18 cellular contexts compared by ENCODE assay signal in genomic region chr5:67203701-67204074, GRCh38. TPM values are rescaled to one million over a fixed set of nuclear protein-coding genes. Genes with fewer than 3 reads are reported as not detected.
DNase-seq lines count a peak whose midpoint lies in the region; ATAC-seq, FAIRE-seq and TF ChIP-seq lines count a peak whose summit lies in the region.
"Had no signal": no experiment of that assay in that cellular context is flagged by ENCODE, and none has a peak within 500 bp of the region (broad histone marks: within the 10 kb centered on the region; RNA-seq: fewer than 3 reads in every experiment).

No MANE protein-coding gene starts in this region.

- 0 out of 2 replicates have a peak overlapping the region, but pooled peaks have one; percentile 19 for H3K27ac ChIP-seq in SU-DHL-6 (ENCODE audit: low read depth, low read length)
- peak overlapping the region in 1 of 2 donors; percentile 71 for H3K27ac ChIP-seq in left lung
- H3K27ac ChIP-seq: RWPE1, thoracic aorta had no signal

- intact Hi-C loops in left lung (cut with DNase I) = no loop called here

- H3K27me3 ChIP-seq in SU-DHL-6 (ENCODE audit: low read length) (no peaks in the 10 kb centered on the region), left lung (no peaks in the 10 kb centered on the region)

- peaks cover 0 to 70% of the 10 kb centered on the region in 2 donors for H3K4me1 ChIP-seq in left lung
- H3K4me1 ChIP-seq: Caco-2 had no signal

- TF ChIP-seq CTCF in SU-DHL-6 (IDR thresholded peaks at IDR 0.05; ENCODE audit: insufficient read depth, low read length, poor library complexity, severe bottlenecking) (no peak), left lung (IDR thresholded peaks at IDR 0.05) (no peak)

- no peak overlapping the region for H3K4me3 ChIP-seq in SU-DHL-6 (ENCODE audit: insufficient read depth, low read length, poor library complexity, severe bottlenecking)
- no peak overlapping the region for H3K4me3 ChIP-seq in left lung
- H3K4me3 ChIP-seq: thoracic aorta had no signal

- ATAC-seq in naive B cell (ENCODE audit: low read depth in 2 of 2) (no peak), left lung (no peak)

- H3K4me2 ChIP-seq in SU-DHL-6 (ENCODE audit: low read depth, low read length, poor library complexity, severe bottlenecking) = peak overlapping the region; percentile 43

- no peaks in the 10 kb centered on the region for H3K9me3 ChIP-seq in SU-DHL-6 (ENCODE audit: insufficient read depth, low read length)
- H3K9me3 ChIP-seq in left lung = no peaks in the 10 kb centered on the region
- H3K9me3 ChIP-seq: thoracic aorta had no signal

- POLR2A ChIA-PET in activated CD4-positive, alpha-beta T cell treated with anti-CD3 and anti-CD28 coated beads, Interleukin-2, amount 10 ng/mL, durations not matched to agents 7 days and 5 days (lab: Charles Lee) = interaction anchor here (0.6 kb wide), 2 partner anchors 36 to 37 kb away, joined by 3 to 5 read pairs; no protein-coding TSS in a partner anchor

- H3K36me3 Mint-ChIP-seq in activated CD4-positive, alpha-beta T cell treated with anti-CD3 and anti-CD28 coated beads, Interleukin-2, amount 10 ng/mL, durations not matched to agents 7 days and 5 days (ENCODE audit: low read depth) = peaks cover 52% of the 10 kb centered on the region
- H3K36me3 Mint-ChIP-seq in naive B cell = no peaks in the 10 kb centered on the region

- peaks cover 46% of the 10 kb centered on the region; the same call in 1 of the 2 replicates for H3F3A ChIP-seq in SU-DHL-6 (ENCODE audit: insufficient read depth)

- H3K4me1 Mint-ChIP-seq in activated CD4-positive, alpha-beta T cell treated with anti-CD3 and anti-CD28 coated beads, Interleukin-2, amount 10 ng/mL, durations not matched to agents 7 days and 5 days = peaks cover 92% of the 10 kb centered on the region
- peaks cover 65 to 93% (median 74%) of the 10 kb centered on the region in 3 donors for H3K4me1 Mint-ChIP-seq in naive B cell

- no peaks in the 10 kb centered on the region for H4K20me1 ChIP-seq in SU-DHL-6 (ENCODE audit: low read depth, low read length)

- no peak overlapping the region for H3K4me3 Mint-ChIP-seq in activated CD4-positive, alpha-beta T cell treated with anti-CD3 and anti-CD28 coated beads, Interleukin-2, amount 10 ng/mL, durations not matched to agents 7 days and 5 days
- H3K4me3 Mint-ChIP-seq in naive B cell = peak overlapping the region in 7 of 8 donors; percentile 64 to 91 (median 77)

- no peaks in the 10 kb centered on the region for H3K9me2 ChIP-seq in SU-DHL-6 (replicated peaks; ENCODE audit: insufficient read depth, low read length)

- CTCF ChIA-PET in activated CD4-positive, alpha-beta T cell treated with anti-CD3 and anti-CD28 coated beads, Interleukin-2, amount 10 ng/mL, durations not matched to agents 7 days and 5 days (lab: Charles Lee) = interaction anchor here (0.9 to 24.7 kb wide), 6 partner anchors 12 to 384 kb away, joined by 3 to 350 read pairs (median 6); no protein-coding TSS in a partner anchor

- no peak overlapping the region for H3K9ac ChIP-seq in SU-DHL-6 (ENCODE audit: low read length)

- H3K36me3 ChIP-seq in SU-DHL-6 (ENCODE audit: low read length) = no peaks in the 10 kb centered on the region
- H3K36me3 ChIP-seq in left lung = no peaks in the 10 kb centered on the region
- H3K36me3 ChIP-seq: thoracic aorta had no signal

- H3K79me2 ChIP-seq in SU-DHL-6 (ENCODE audit: insufficient read depth, low read length) = no peaks in the 10 kb centered on the region

- FAIRE-seq in GM18507 (lab: Jason Lieb, UNC) = peak; percentile 5
- FAIRE-seq: bronchial epithelial cell had no signal

- H3K9me3 Mint-ChIP-seq in activated CD4-positive, alpha-beta T cell treated with anti-CD3 and anti-CD28 coated beads, Interleukin-2, amount 10 ng/mL, durations not matched to agents 7 days and 5 days = peaks cover 24% of the 10 kb centered on the region
- H3K9me3 Mint-ChIP-seq in naive B cell = peaks cover 0 to 14% (median 6%) of the 10 kb centered on the region in 7 donors
- H3K9me3 Mint-ChIP-seq: activated naive CD4-positive, alpha-beta T cell treated with anti-CD3 and anti-CD28 coated beads, Interleukin-2, amount 50 U/mL, for 24 hours had no signal

- DNase-seq in activated CD4-positive, alpha-beta T cell treated with anti-CD3 and anti-CD28 coated beads, Interleukin-2, amount 10 ng/mL, durations not matched to agents 7 days and 5 days = no peak
- DNase-seq in activated CD4-positive, alpha-beta T cell treated with anti-CD3 and anti-CD28 coated beads, Interleukin-2, amount 50 U/mL, for 48 hours = no peak
- DNase-seq in GM18507 (ENCODE audit: extremely low spot score, insufficient read length, low read depth) = no peak
- no peak for DNase-seq in naive B cell
- DNase-seq in left lung = no peak
- no peak for DNase-seq in SKM-1 treated with dmso at 0.1 percent for 144 hours (lab: John Stamatoyannopoulos, UW; ENCODE audit: unreplicated experiment)
- DNase-seq in HuH-7 (ENCODE audit: low spot score) = no peak
- DNase-seq: activated CD4-positive, alpha-beta T cell treated with anti-CD3 and anti-CD28 coated beads, Interleukin-2, amount 50 U/mL, for 1 hour; Caco-2; NCI-H2107 had no signal

- H3K27ac Mint-ChIP-seq in activated CD4-positive, alpha-beta T cell treated with anti-CD3 and anti-CD28 coated beads, Interleukin-2, amount 10 ng/mL, durations not matched to agents 7 days and 5 days = peak overlapping the region; percentile 96
- peak overlapping the region; percentile 86 to 98 (median 94) for H3K27ac Mint-ChIP-seq in naive B cell

- H2AFZ ChIP-seq in SU-DHL-6 (ENCODE audit: low read depth, low read length, severe bottlenecking) = no peak overlapping the region

- H3K27me3 Mint-ChIP-seq in activated CD4-positive, alpha-beta T cell treated with anti-CD3 and anti-CD28 coated beads, Interleukin-2, amount 10 ng/mL, durations not matched to agents 7 days and 5 days = no peaks in the 10 kb centered on the region
- no peaks in the 10 kb centered on the region for H3K27me3 Mint-ChIP-seq in naive B cell
- H3K27me3 Mint-ChIP-seq: activated naive CD4-positive, alpha-beta T cell treated with anti-CD3 and anti-CD28 coated beads, Interleukin-2, amount 50 U/mL, for 24 hours had no signal

RNA-seq across cellular contexts. Expression of gene CD180, which starts 7.1 kb away (rescaled TPM):
- under 1 TPM; 0.17 TPM for total RNA-seq in activated CD4-positive, alpha-beta T cell treated with anti-CD3 and anti-CD28 coated beads, Interleukin-2, amount 10 ng/mL, durations not matched to agents 7 days and 5 days
- 100 to 1,000 TPM in 3 of 6 donors, 10 to 100 TPM in 3; 29.6 to 131 (median 91.3) TPM for polyA plus RNA-seq in naive B cell (ENCODE audit: low read depth in 6 of 6)
- 1 to 10 TPM; 3.1 to 9.4 TPM for total RNA-seq in left lung
- total RNA-seq: A673, bronchial epithelial cell, Caco-2, renal cortical epithelial cell had no signal
- polyA plus RNA-seq: neural cell had no signal
